In the genomic region with DNA sequence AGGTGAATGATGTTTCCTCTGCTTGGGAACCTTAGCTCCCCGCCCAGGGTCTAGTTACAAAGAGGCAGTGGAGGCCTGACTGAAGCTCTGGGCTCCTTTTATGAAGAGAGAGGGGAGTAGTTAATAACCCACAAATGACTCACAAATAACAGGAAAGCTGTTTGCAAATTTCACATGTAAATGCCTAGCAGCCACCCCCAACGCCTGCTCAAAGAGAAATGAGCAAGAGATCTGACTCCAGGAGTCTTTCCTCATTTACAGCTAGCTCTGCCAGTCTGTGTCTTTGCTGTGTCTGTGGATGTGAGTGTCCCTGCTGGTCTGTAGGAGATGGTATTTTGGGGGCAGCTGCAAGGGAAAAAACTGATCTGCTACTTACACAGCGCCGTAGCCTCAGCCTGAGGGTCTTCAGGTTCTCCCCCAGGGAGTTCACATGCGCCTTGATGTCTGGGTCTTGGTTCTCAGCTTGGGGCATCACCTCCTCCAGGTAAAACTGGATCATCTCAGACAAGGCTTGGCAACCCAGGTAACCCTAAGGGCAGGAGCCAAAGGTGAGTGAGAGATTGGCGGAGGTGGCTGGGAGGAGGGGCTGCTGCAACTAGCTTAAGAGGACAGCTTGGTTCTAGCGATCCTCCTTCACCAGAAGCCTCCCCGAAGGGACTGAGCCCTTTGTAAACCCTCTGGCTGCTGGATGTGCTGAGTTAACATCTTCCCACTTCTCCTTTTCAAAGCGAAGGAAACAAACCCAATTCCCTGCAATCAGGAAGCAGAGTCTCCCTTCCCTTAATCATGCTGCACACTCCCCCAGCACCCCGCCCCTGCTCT, we compare ENCODE assay signal across 8 cellular contexts. TPM values are rescaled to one million over a fixed set of nuclear protein-coding genes. Genes with fewer than 3 reads are reported as not detected.
A peak's percentile ranks its signal among the peaks of the same experiment; 100 is the strongest.
DNase-seq lines count a peak whose midpoint lies in the region; ATAC-seq, FAIRE-seq and TF ChIP-seq lines count a peak whose summit lies in the region.

A gene with protein sequence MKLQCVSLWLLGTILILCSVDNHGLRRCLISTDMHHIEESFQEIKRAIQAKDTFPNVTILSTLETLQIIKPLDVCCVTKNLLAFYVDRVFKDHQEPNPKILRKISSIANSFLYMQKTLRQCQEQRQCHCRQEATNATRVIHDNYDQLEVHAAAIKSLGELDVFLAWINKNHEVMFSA (plus strand): TSS at position 243 of the 822 bp plus-strand sequence. CDS start 65,890 bp downstream, outside the sequence.

- no peak for TF ChIP-seq CTCF in heart right ventricle (IDR thresholded peaks at IDR 0.05)

- peak; percentile 64 for FAIRE-seq in GM18507 (lab: Jason Lieb, UNC)

- intact Hi-C loops in heart right ventricle (cut with DNase I): no loop called here
- intact Hi-C loops in aorta (cut with DNase I): no loop called here

- 70 to 73% methylated on average over 10 of the region's 10 CpGs for WGBS in heart right ventricle, 2 donors
- 65 to 68% methylated on average over 10 of the region's 10 CpGs for WGBS in aorta, 2 donors

- no peaks in the 10 kb centered on the region for H3K36me3 ChIP-seq in heart right ventricle
- no peaks in the 10 kb centered on the region for H3K36me3 ChIP-seq in aorta (ENCODE audit: control insufficient read depth in 1 of 2, insufficient read depth in 2 of 2, low read length in 1 of 2)
- H3K36me3 ChIP-seq in H7 (replicated peaks; ENCODE audit: control insufficient read depth, insufficient read depth, low read length): no peaks in the 10 kb centered on the region

- peaks cover 0 to 19% (median 0%) of the 10 kb centered on the region in 7 donors for H3K27me3 ChIP-seq in heart right ventricle
- no peaks in the 10 kb centered on the region for H3K27me3 ChIP-seq in aorta (ENCODE audit: control insufficient read depth in 1 of 2, insufficient read depth in 2 of 2, low read length in 1 of 2)
- H3K27me3 ChIP-seq in H7 (ENCODE audit: control insufficient read depth, insufficient read depth, low read length): no peaks in the 10 kb centered on the region; the same call in 1 of the 2 replicates

- H3K9me3 ChIP-seq in heart right ventricle (no peaks in the 10 kb centered on the region), aorta (ENCODE audit: control insufficient read depth, low read length) (no peaks in the 10 kb centered on the region)

- H3K4me3 ChIP-seq in heart right ventricle: peak within 1 kb of the TSS in 2 of 10 donors; percentile 8 to 49
- H3K4me3 ChIP-seq in aorta (ENCODE audit: low read length in 2 of 2): no peak within 1 kb of the TSS
- no peak within 1 kb of the TSS for H3K4me3 ChIP-seq in H7 (ENCODE audit: insufficient read depth, low read depth, low read length)

- ATAC-seq in heart right ventricle (peak; percentile 32 to 61 (median 58)), aorta (ENCODE audit: low FRiP score) (peak; percentile 17), HG03469 (IDR thresholded peaks at IDR 0.05; ENCODE audit: unreplicated experiment) (no peak)

- peaks cover 0 to 86% (median 0%) of the 10 kb centered on the region in 9 donors for H3K4me1 ChIP-seq in heart right ventricle
- H3K4me1 ChIP-seq in aorta (ENCODE audit: control insufficient read depth in 1 of 2, insufficient read depth in 2 of 2, low read length in 2 of 2): no peaks in the 10 kb centered on the region

- DNase-seq in AG08395 (ENCODE audit: low spot score): peak; percentile 19
- no peak for DNase-seq in GM18507 (ENCODE audit: extremely low spot score, insufficient read length, low read depth)
- peak; percentile 85 for DNase-seq in SKM-1 (lab: John Stamatoyannopoulos, UW; ENCODE audit: unreplicated experiment)
- peak in 1 of 2 donors; percentile 10 for DNase-seq in heart right ventricle
- DNase-seq in aorta: peak in 1 of 2 donors; percentile 55
- no peak for DNase-seq in H7
- no peak for DNase-seq in hippocampal formation (lab: John Stamatoyannopoulos, UW)

- H3K27ac ChIP-seq in heart right ventricle: peak within 1 kb of the TSS in 2 of 10 donors; percentile 25 to 91
- no peak within 1 kb of the TSS for H3K27ac ChIP-seq in aorta (ENCODE audit: low read depth in 1 of 2, low read length in 2 of 2)

RNA-seq across cellular contexts. Expression of the gene that starts here (rescaled TPM):
- total RNA-seq in heart right ventricle (not detected), aorta (not detected)
- polyA plus RNA-seq in heart right ventricle (not detected), aorta (not detected)
- not detected in 2 replicates for total RNA-seq in H7 (2014; rRNA removed; shearing (Covaris generic))

Comparison
In these comparisons a context has a peak if more than half of its experiments do, and no peak if none do; other contexts are left out.
1. Peak in ATAC-seq in heart right ventricle; RNA of the gene not detected or under 1 TPM.
2. Peak in ATAC-seq in aorta; RNA of the gene not detected or under 1 TPM.
3. DNase-seq: peak in AG08395 (single experiment) and SKM-1 (single experiment); none in GM18507 (single experiment), H7 (single experiment) and hippocampal formation (0 of 2).